In the genomic region with DNA sequence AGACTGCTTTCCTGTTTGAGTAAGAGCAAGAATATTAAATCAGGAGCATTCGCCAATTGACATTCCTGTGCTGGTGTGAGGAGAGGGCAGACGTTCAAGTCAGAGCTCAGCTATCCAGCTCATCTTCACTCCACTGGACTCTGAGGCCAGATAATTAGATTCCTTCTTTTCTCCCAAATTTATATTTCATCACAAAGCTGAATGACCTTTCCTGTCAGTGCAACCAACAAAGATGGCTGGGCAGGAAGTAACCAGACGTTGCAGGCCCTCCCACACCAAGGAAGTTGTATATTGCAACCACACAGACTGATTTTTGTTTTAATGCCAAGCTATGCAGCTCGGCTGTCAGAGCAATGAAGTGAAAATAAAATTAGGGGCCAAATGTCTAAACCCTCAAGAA, we compare ENCODE assay signal across 18 cellular contexts.
DNase-seq lines count a peak whose midpoint lies in the region; ATAC-seq and TF ChIP-seq lines count a peak whose summit lies in the region.
"Had no signal": no experiment of that assay in that cellular context is flagged by ENCODE, and none has a peak within 500 bp of the region (broad histone marks: within the 10 kb centered on the region; RNA-seq: fewer than 3 reads in every experiment).

No MANE protein-coding gene starts in this region.

- DNase-seq in EL (peak; percentile 26), OCI-M1 (lab: John Stamatoyannopoulos, UW) (peak; percentile 14), fibroblast of peridontal ligament (ENCODE audit: extremely low read depth) (peak; percentile 35), sciatic nerve (ENCODE audit: low spot score) (no peak), NCI-H2081 treated with DMSO at 0.1 percent for 48 hours (lab: John Stamatoyannopoulos, UW) (no peak), dorsolateral prefrontal cortex (no peak)
- DNase-seq: activated B cell treated with CpG ODN at 0.5 μM for 24 hours, brain microvascular endothelial cell, COR-L47, GOT3, NCI-H1105, NCI-H2107, NCI-H524 treated with DMSO at 0.1 percent for 48 hours, ovary, SHP77 treated with DMSO at 0.1 percent for 48 hours, T-helper 2 cell had no signal

- H3K27me3 ChIP-seq in dorsolateral prefrontal cortex, result no peaks in the 10 kb centered on the region
- H3K27me3 ChIP-seq: brain microvascular endothelial cell, ovary had no signal

- ATAC-seq in sciatic nerve, result peak; percentile 49
- no peak for ATAC-seq in HG02938 (IDR thresholded peaks at IDR 0.05; ENCODE audit: unreplicated experiment)
- ATAC-seq: right cardiac atrium had no signal

- TF ChIP-seq CTCF in dorsolateral prefrontal cortex (IDR thresholded peaks at IDR 0.05 in 54 of 56, conservative IDR thresholded peaks at IDR 0.05 in 2 of 56; ENCODE audit: low read depth in 1 of 56, partially characterized antibody in 56 of 56), result no peak

- no peak overlapping the region for H3K4me3 ChIP-seq in dorsolateral prefrontal cortex
- H3K4me3 ChIP-seq: ovary had no signal

- no peak overlapping the region for H3K27ac ChIP-seq in dorsolateral prefrontal cortex
- H3K27ac ChIP-seq: brain microvascular endothelial cell, ovary had no signal

- intact Hi-C loops in sciatic nerve (cut with DNase I), result no loop called here
- intact Hi-C loops in dorsolateral prefrontal cortex (cut with DNase I), result no loop called here

Comparison
In these comparisons a context has a peak if more than half of its experiments do, and no peak if none do; other contexts are left out.
1. DNase-seq: peak in EL (single experiment), OCI-M1 (single experiment) and fibroblast of peridontal ligament (single experiment); none in sciatic nerve (single experiment), NCI-H2081 treated with DMSO at 0.1 percent for 48 hours (single experiment) and dorsolateral prefrontal cortex (0 of 10).